Comparison of ENCODE assay signal across 14 cellular contexts in the genomic region with DNA sequence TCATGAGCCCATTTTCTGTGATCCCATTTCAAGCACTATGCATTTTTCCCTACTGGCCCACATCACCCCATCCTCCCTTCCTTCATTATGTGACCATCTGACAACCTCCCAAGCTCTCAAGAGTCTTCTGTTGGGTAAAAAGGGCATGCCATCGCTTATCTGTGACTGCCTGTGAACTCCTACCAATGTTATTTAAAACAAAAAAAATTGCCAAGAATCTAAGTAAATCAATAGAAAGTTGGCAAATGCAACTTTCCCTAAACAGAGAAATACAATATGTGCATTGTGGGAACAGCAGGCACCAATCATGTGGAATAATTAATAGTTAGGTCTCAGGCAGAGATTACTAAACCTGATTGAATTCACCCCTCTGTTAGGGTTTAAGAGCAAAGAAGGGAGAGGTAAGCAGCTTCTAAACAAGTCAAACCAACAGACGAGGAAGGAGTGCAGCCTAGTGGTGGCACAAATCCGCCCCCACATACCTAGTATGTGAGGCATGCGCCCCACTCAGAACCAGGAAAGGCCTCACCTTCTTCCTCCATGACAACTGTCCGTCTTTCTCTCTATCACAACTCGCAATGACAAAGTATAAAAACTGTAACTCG. TPM values are rescaled to one million over a fixed set of nuclear protein-coding genes. Genes with fewer than 3 reads are reported as not detected.
"Had no signal": no experiment of that assay in that cellular context is flagged by ENCODE, and none has a peak within 500 bp of the region (broad histone marks: within the 10 kb centered on the region; RNA-seq: fewer than 3 reads in every experiment).

No MANE protein-coding gene starts in this region.

- H3K4me1 ChIP-seq: ascending aorta, colonic mucosa, vagina had no signal

- H3K27ac ChIP-seq: ascending aorta, colonic mucosa, vagina had no signal

- ATAC-seq: activated naive CD8-positive, alpha-beta T cell treated with anti-CD3 and anti-CD28 coated beads, Interleukin-2, amount 50 U/mL, for 24 hours; left cardiac atrium; mucosa of descending colon; natural killer cell had no signal

- FAIRE-seq: endothelial cell of umbilical vein had no signal

- H3K36me3 ChIP-seq: colonic mucosa had no signal

- H3K4me3 ChIP-seq: ascending aorta, colonic mucosa, mucosa of descending colon, vagina had no signal

- H3K9me3 ChIP-seq: ascending aorta, colonic mucosa, mucosa of descending colon, vagina had no signal

- H3K27me3 ChIP-seq: ascending aorta, colonic mucosa, vagina had no signal

- DNase-seq: activated CD4-positive, alpha-beta T cell treated with anti-CD3 and anti-CD28 coated beads, Interleukin-2, amount 10 ng/mL, durations not matched to agents 24 days and 14 days; activated naive CD4-positive, alpha-beta T cell treated with Interleukin-2 at 50 U/mL for 16 hours; activated naive CD8-positive, alpha-beta T cell treated with anti-CD3 and anti-CD28 coated beads, Interleukin-2, amount 50 U/mL, for 24 hours; caudate nucleus; colonic mucosa; effector CD4-positive, alpha-beta T cell; hippocampal formation; left cardiac atrium; mucosa of descending colon; natural killer cell; T-helper 1 cell had no signal

RNA-seq across cellular contexts. Expression of a gene that starts 29.8 kb away (rescaled TPM):
- total RNA-seq: natural killer cell had no signal
